Comparison of ENCODE assay signal across 8 cellular contexts in the genomic region with DNA sequence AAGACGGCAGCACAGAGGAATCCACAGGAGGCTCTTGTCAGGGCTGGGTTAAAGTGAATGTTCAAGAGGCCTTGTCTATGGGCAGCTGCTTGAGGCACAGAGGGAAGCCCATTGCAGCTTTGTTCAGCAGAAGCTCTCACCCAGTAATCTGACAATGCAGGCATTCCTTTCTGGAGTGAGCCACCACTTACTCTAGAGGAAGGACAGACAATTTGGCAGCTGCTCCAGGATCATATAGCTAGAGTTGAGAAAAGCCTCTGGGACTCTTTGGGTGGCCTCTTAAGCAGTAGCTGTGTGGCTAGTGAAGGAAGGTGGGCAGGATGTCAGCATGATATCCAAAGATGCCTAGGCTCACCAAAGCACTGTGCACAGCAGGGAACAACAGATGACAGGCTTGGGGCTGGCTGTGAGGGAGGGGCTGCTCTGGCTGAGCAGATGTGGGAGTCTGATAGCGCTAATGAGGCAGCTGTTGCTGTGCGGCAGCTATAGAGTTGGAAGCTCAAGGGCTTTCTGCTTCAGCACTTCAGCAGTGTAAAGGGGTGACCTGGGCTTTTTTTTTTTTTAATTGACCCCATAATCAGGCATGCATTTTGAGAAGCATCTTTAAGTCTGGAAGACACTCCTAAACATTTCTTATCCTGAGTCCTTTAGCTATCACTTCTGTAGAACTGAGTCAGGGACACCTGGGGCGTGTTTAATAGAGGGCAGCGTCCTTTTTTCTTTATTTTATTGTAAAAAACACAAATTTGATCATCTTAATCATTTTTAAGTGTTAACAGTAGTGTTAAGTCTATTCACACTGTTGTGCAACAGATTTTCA. TPM values are rescaled to one million over a fixed set of nuclear protein-coding genes. Genes with fewer than 3 reads are reported as not detected.
DNase-seq lines count a peak whose midpoint lies in the region; ATAC-seq and TF ChIP-seq lines count a peak whose summit lies in the region.

No MANE protein-coding gene starts in this region.

- H3K4me1 ChIP-seq in HEK293 (ENCODE audit: control insufficient read depth, insufficient read depth, low read length): no peaks in the 10 kb centered on the region

- peak; percentile 89 for DNase-seq in NCI-H2107 treated with DMSO at 0.1 percent for 48 hours (lab: John Stamatoyannopoulos, UW; ENCODE audit: unreplicated experiment)
- peak; percentile 53 for DNase-seq in left kidney (ENCODE audit: low read depth, low spot score)
- DNase-seq in left ventricle myocardium superior: no peak
- no peak for DNase-seq in pons (ENCODE audit: low spot score)

- CTCF ChIA-PET in HEK293 (lab: Yijun Ruan, JAX): interaction anchor here (0.5 to 1.0 kb wide), 4 partner anchors 8 to 1260 kb away, joined by 3 to 4 read pairs (median 4); no protein-coding TSS in a partner anchor

- POLR2A ChIA-PET in HEK293 (lab: Yijun Ruan, JAX): no interaction called here

- H3K36me3 ChIP-seq in HEK293 (ENCODE audit: control insufficient read depth in 2 of 2, insufficient read depth in 1 of 2, low read length in 2 of 2): peaks cover 19 to 85% of the 10 kb centered on the region in 2 experiments

- no peak overlapping the region for H3K27ac ChIP-seq in HEK293 (ENCODE audit: extremely low read depth, low read depth, low read length)

- H3K4me3 ChIP-seq in HEK293 (ENCODE audit: low read depth, low read length): no peak overlapping the region

- ATAC-seq in SK-N-SH treated with all-trans-retinoic acid at 6 μM for 48 hours (peak; percentile 14; the same call in 1 of the 3 replicates), GM21737 (IDR thresholded peaks at IDR 0.05; ENCODE audit: unreplicated experiment) (no peak), left ventricle myocardium superior (no peak), GM18870 (IDR thresholded peaks at IDR 0.05; ENCODE audit: unreplicated experiment) (no peak)

- no peaks in the 10 kb centered on the region for H3K9me3 ChIP-seq in HEK293 (ENCODE audit: control insufficient read depth, insufficient read depth, low read depth, low read length)

- intact Hi-C loops in left ventricle myocardium superior (cut with micrococcal nuclease): no loop called here

- TF ChIP-seq CTCF in HEK293 (tag by site-specific recombination; IDR thresholded peaks at IDR 0.05): no peak

TF ChIP-seq in HEK293, 187 proteins besides CTCF, POLR2A, EP300 and RAD21 (continues in another document):
- no peak for TF ChIP-seq TRIM28 (IDR thresholded peaks at IDR 0.05; ENCODE audit: borderline replicate concordance, low read length)
- no peak for TF ChIP-seq ZNF248 (tag by site-specific recombination; IDR thresholded peaks at IDR 0.05)
- TF ChIP-seq ZFHX2 (tag by site-specific recombination; conservative IDR thresholded peaks at IDR 0.05): 0 out of 2 replicates have a peak, but pooled peaks have one; percentile 20
- TF ChIP-seq, protein P1, sequence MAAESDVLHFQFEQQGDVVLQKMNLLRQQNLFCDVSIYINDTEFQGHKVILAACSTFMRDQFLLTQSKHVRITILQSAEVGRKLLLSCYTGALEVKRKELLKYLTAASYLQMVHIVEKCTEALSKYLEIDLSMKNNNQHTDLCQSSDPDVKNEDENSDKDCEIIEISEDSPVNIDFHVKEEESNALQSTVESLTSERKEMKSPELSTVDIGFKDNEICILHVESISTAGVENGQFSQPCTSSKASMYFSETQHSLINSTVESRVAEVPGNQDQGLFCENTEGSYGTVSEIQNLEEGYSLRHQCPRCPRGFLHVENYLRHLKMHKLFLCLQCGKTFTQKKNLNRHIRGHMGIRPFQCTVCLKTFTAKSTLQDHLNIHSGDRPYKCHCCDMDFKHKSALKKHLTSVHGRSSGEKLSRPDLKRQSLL (tag by site-specific recombination; IDR thresholded peaks at IDR 0.05): no peak
- no peak for TF ChIP-seq MZF1 (tag by site-specific recombination; IDR thresholded peaks at IDR 0.05; ENCODE audit: borderline replicate concordance)
- peak; percentile 55 for TF ChIP-seq SCRT2 (tag by site-specific recombination; IDR thresholded peaks at IDR 0.05)
- TF ChIP-seq ZBTB1 (tag by site-specific recombination; IDR thresholded peaks at IDR 0.05): no peak
- TF ChIP-seq ZNF510 (tag by site-specific recombination; IDR thresholded peaks at IDR 0.05; ENCODE audit: insufficient replicate concordance): no peak
- no peak for TF ChIP-seq ZNF19 (tag by site-specific recombination; IDR thresholded peaks at IDR 0.05; ENCODE audit: low read depth)
- TF ChIP-seq ZBTB7A (tag by site-specific recombination; IDR thresholded peaks at IDR 0.05; ENCODE audit: low read depth): no peak
- TF ChIP-seq, protein P2, sequence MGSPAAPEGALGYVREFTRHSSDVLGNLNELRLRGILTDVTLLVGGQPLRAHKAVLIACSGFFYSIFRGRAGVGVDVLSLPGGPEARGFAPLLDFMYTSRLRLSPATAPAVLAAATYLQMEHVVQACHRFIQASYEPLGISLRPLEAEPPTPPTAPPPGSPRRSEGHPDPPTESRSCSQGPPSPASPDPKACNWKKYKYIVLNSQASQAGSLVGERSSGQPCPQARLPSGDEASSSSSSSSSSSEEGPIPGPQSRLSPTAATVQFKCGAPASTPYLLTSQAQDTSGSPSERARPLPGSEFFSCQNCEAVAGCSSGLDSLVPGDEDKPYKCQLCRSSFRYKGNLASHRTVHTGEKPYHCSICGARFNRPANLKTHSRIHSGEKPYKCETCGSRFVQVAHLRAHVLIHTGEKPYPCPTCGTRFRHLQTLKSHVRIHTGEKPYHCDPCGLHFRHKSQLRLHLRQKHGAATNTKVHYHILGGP (tag by site-specific recombination; IDR thresholded peaks at IDR 0.05): no peak

TF ChIP-seq in SK-N-SH treated with all-trans-retinoic acid at 6 μM for 48 hours, 23 proteins besides CTCF, POLR2A, EP300 and RAD21:
- TF ChIP-seq GLIS3 (CRISPR knock-in tag; IDR thresholded peaks at IDR 0.05) (no peak), ESRRG (CRISPR knock-in tag; IDR thresholded peaks at IDR 0.05) (no peak), TCF4 (CRISPR knock-in tag; IDR thresholded peaks at IDR 0.05; ENCODE audit: borderline replicate concordance) (peak; percentile 66; the same call in 1 of the 2 replicates), ZC3H10 (CRISPR knock-in tag; IDR thresholded peaks at IDR 0.05) (no peak), ZFP30 (CRISPR knock-in tag; IDR thresholded peaks at IDR 0.05) (no peak)
- TF ChIP-seq, protein P3, sequence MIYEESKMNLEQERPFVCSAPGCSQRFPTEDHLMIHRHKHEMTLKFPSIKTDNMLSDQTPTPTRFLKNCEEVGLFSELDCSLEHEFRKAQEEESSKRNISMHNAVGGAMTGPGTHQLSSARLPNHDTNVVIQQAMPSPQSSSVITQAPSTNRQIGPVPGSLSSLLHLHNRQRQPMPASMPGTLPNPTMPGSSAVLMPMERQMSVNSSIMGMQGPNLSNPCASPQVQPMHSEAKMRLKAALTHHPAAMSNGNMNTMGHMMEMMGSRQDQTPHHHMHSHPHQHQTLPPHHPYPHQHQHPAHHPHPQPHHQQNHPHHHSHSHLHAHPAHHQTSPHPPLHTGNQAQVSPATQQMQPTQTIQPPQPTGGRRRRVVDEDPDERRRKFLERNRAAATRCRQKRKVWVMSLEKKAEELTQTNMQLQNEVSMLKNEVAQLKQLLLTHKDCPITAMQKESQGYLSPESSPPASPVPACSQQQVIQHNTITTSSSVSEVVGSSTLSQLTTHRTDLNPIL (CRISPR knock-in tag; IDR thresholded peaks at IDR 0.05; ENCODE audit: low read depth): no peak
- TF ChIP-seq, protein P4, sequence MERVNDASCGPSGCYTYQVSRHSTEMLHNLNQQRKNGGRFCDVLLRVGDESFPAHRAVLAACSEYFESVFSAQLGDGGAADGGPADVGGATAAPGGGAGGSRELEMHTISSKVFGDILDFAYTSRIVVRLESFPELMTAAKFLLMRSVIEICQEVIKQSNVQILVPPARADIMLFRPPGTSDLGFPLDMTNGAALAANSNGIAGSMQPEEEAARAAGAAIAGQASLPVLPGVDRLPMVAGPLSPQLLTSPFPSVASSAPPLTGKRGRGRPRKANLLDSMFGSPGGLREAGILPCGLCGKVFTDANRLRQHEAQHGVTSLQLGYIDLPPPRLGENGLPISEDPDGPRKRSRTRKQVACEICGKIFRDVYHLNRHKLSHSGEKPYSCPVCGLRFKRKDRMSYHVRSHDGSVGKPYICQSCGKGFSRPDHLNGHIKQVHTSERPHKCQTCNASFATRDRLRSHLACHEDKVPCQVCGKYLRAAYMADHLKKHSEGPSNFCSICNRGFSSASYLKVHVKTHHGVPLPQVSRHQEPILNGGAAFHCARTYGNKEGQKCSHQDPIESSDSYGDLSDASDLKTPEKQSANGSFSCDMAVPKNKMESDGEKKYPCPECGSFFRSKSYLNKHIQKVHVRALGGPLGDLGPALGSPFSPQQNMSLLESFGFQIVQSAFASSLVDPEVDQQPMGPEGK (CRISPR knock-in tag; IDR thresholded peaks at IDR 0.05; ENCODE audit: borderline replicate concordance): no peak
TF ChIP-seq in SK-N-SH treated with all-trans-retinoic acid at 6 μM for 48 hours: peak in this region for 1.

RNA-seq across cellular contexts. Expression of a gene that starts 27.2 kb away (rescaled TPM):
- total RNA-seq in left ventricle myocardium superior: 30.0 TPM

RNA-seq across cellular contexts. Expression of a gene that starts 39.5 kb away (rescaled TPM):
- total RNA-seq in left ventricle myocardium superior: 26.6 TPM

Comparison
In these comparisons a context has a peak if more than half of its experiments do, and no peak if none do; other contexts are left out.
1. DNase-seq: peak in NCI-H2107 treated with DMSO at 0.1 percent for 48 hours (single experiment) and left kidney (single experiment); none in left ventricle myocardium superior (single experiment) and pons (single experiment).